In the genomic region with DNA sequence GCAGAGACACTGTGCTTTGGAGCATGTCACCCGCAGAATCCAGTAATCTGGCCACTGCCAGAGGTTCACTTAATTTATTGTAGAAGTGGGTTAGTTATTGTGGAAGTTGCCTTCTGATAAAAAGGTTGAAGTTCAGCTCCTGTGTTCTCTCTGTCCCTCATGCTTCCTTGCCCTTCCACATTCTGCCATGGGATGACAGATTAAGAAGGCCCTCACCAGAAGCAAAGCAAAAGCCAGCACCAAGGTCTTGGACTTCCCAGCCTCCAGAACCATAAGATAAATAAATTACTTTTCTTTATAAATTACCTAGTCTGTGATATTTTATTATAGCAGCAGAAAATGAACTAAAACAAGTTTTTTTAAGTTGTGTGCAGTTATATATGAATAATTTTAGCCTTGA, we compare ENCODE assay signal across 29 cellular contexts.
"Had no signal": no experiment of that assay in that cellular context is flagged by ENCODE, and none has a peak within 500 bp of the region (broad histone marks: within the 10 kb centered on the region; RNA-seq: fewer than 3 reads in every experiment).

No MANE protein-coding gene starts in this region.

- DNase-seq: colonic mucosa; cortex of kidney; dermis blood vessel endothelial cell; dorsolateral prefrontal cortex; effector CD4-positive, alpha-beta T cell; effector CD8-positive, alpha-beta T cell; effector memory CD4-positive, alpha-beta T cell; effector memory CD8-positive, alpha-beta T cell; endodermal cell; erythroblast; esophagus squamous epithelium; foreskin fibroblast; foreskin keratinocyte; foreskin melanocyte; gastrocnemius medialis; glutamatergic neuron; head of caudate nucleus; heart left ventricle; heart right ventricle had no signal

- H3K36me3 ChIP-seq: colonic mucosa, esophagus muscularis mucosa, esophagus squamous epithelium, gastrocnemius medialis, gastroesophageal sphincter, heart left ventricle, heart right ventricle had no signal

- ATAC-seq: effector memory CD8-positive, alpha-beta T cell; esophagus mucosa; foreskin keratinocyte; gastrocnemius medialis; gastroesophageal sphincter; heart left ventricle; heart right ventricle had no signal

- H3K27ac ChIP-seq: colonic mucosa, coronary artery, dorsolateral prefrontal cortex, epithelial cell of prostate, esophagus muscularis mucosa, esophagus squamous epithelium, foreskin keratinocyte, gastrocnemius medialis, gastroesophageal sphincter, heart left ventricle, heart right ventricle had no signal

- H3K4me1 ChIP-seq: colonic mucosa, esophagus muscularis mucosa, esophagus squamous epithelium, foreskin keratinocyte, gastrocnemius medialis, gastroesophageal sphincter, heart left ventricle, heart right ventricle had no signal

- H3K27me3 ChIP-seq: colonic mucosa, esophagus muscularis mucosa, gastrocnemius medialis, gastroesophageal sphincter, heart left ventricle had no signal

- H3K4me3 ChIP-seq: colonic mucosa, coronary artery, dorsolateral prefrontal cortex, esophagus muscularis mucosa, esophagus squamous epithelium, gastrocnemius medialis, gastroesophageal sphincter, heart left ventricle, heart right ventricle had no signal

- H3K9me3 ChIP-seq: colonic mucosa, esophagus squamous epithelium, gastrocnemius medialis had no signal

- H3K27me3 Mint-ChIP-seq: dendritic cell treated with granulocyte-macrophage colony-stimulating factor and Interleukin-4, amounts not matched to agents 40 ng/mL and 50 ng/mL, for 4 days had no signal

- H3K4me1 Mint-ChIP-seq: endodermal cell had no signal

- H3K4me3 Mint-ChIP-seq: dendritic cell treated with granulocyte-macrophage colony-stimulating factor and Interleukin-4, amounts not matched to agents 40 ng/mL and 50 ng/mL, for 4 days; effector memory CD8-positive, alpha-beta T cell; endodermal cell had no signal

- FAIRE-seq: colon, endometrium, endothelial cell of umbilical vein, frontal cortex had no signal

- H3K27ac Mint-ChIP-seq: dendritic cell treated with granulocyte-macrophage colony-stimulating factor and Interleukin-4, amounts not matched to agents 40 ng/mL and 50 ng/mL, for 4 days; effector memory CD8-positive, alpha-beta T cell; endodermal cell had no signal

- H3K9me3 Mint-ChIP-seq: dendritic cell treated with granulocyte-macrophage colony-stimulating factor and Interleukin-4, amounts not matched to agents 40 ng/mL and 50 ng/mL, for 4 days; effector memory CD8-positive, alpha-beta T cell had no signal
